17 cellular contexts compared by ENCODE assay signal in genomic region chr15:85673326-85673725, GRCh38.
DNase-seq lines count a peak whose midpoint lies in the region; ATAC-seq and TF ChIP-seq lines count a peak whose summit lies in the region.
"Had no signal": no experiment of that assay in that cellular context is flagged by ENCODE, and none has a peak within 500 bp of the region (broad histone marks: within the 10 kb centered on the region; RNA-seq: fewer than 3 reads in every experiment).

No MANE protein-coding gene starts in this region.

- H3K27ac Mint-ChIP-seq in activated CD8-positive, alpha-beta T cell treated with anti-CD3 and anti-CD28 coated beads for 36 hours: peak overlapping the region; percentile 36
- H3K27ac Mint-ChIP-seq in activated CD8-positive, alpha-beta T cell treated with anti-CD3 and anti-CD28 coated beads, Interleukin-2, amount 10 ng/mL, durations not matched to agents 7 days and 5 days: no peak overlapping the region
- H3K27ac Mint-ChIP-seq in mesothelial cell of epicardium: no peak overlapping the region

- H3K23ac ChIP-seq in mesenchymal stem cell (ENCODE audit: low read length in 2 of 2): no peak overlapping the region

- 95% methylated on average over 5 of the region's 5 CpGs for WGBS in mesenchymal stem cell
- WGBS in transverse colon (ENCODE audit: low coverage in 1 of 2), 2 donors: 92 to 100% methylated on average over 1 to 5 of the region's 5 CpGs

- no peak overlapping the region for H3K4me3 ChIP-seq in mesenchymal stem cell (ENCODE audit: insufficient read depth in 1 of 2, low read depth in 1 of 2, low read length in 2 of 2)
- no peak overlapping the region for H3K4me3 ChIP-seq in transverse colon
- H3K4me3 ChIP-seq: adrenal gland, ovary had no signal

- TF ChIP-seq POLR2A in transverse colon (IDR thresholded peaks at IDR 0.05): no peak

- H3K79me1 ChIP-seq in mesenchymal stem cell (replicated peaks; ENCODE audit: low read length, poor library complexity, severe bottlenecking): peaks cover 28% of the 10 kb centered on the region

- H3K4me1 ChIP-seq in mesenchymal stem cell (ENCODE audit: control insufficient read depth, insufficient read depth, low read depth, low read length) (no peaks in the 10 kb centered on the region), transverse colon (peaks cover 0 to 9% (median 6%) of the 10 kb centered on the region in 4 donors)

- H3K27me3 ChIP-seq in mesenchymal stem cell (ENCODE audit: control insufficient read depth in 1 of 2, insufficient read depth in 1 of 2, low read length in 2 of 2) (no peaks in the 10 kb centered on the region), transverse colon (no peaks in the 10 kb centered on the region)
- H3K27me3 ChIP-seq: adrenal gland, ovary had no signal

- no peak for ATAC-seq in activated CD8-positive, alpha-beta T cell treated with anti-CD3 and anti-CD28 coated beads for 36 hours
- ATAC-seq in activated CD8-positive, alpha-beta T cell treated with anti-CD3 and anti-CD28 coated beads, Interleukin-2, amount 10 ng/mL, durations not matched to agents 7 days and 5 days: no peak
- ATAC-seq in GM18861 (IDR thresholded peaks at IDR 0.05; ENCODE audit: unreplicated experiment) (no peak), HG02763 (IDR thresholded peaks at IDR 0.05; ENCODE audit: unreplicated experiment) (no peak)

- no peak overlapping the region for H3K4me3 Mint-ChIP-seq in activated CD8-positive, alpha-beta T cell treated with anti-CD3 and anti-CD28 coated beads for 36 hours
- no peak overlapping the region for H3K4me3 Mint-ChIP-seq in activated CD8-positive, alpha-beta T cell treated with anti-CD3 and anti-CD28 coated beads, Interleukin-2, amount 10 ng/mL, durations not matched to agents 7 days and 5 days
- no peak overlapping the region for H3K4me3 Mint-ChIP-seq in mesothelial cell of epicardium

- no peak overlapping the region for H2BK120ac ChIP-seq in mesenchymal stem cell (ENCODE audit: low read depth, low read length)

- H3K27ac ChIP-seq in mesenchymal stem cell (ENCODE audit: low read length, poor library complexity, severe bottlenecking) (no peak overlapping the region), transverse colon (peak overlapping the region; percentile 7 to 79 (median 40))
- H3K27ac ChIP-seq: ovary, WERI-Rb-1 had no signal

- in situ Hi-C loops in transverse colon (cut with MboI; ENCODE audit: low pct_ligation_motif_present in 1 of 4, low pct_unique_long_range_greater_than_20kb in 1 of 4, low sequenced_read_pairs in 3 of 4): no loop called here

- H3K4me1 Mint-ChIP-seq in activated CD8-positive, alpha-beta T cell treated with anti-CD3 and anti-CD28 coated beads for 36 hours (ENCODE audit: low read depth): peaks cover 31% of the 10 kb centered on the region
- H3K4me1 Mint-ChIP-seq in activated CD8-positive, alpha-beta T cell treated with anti-CD3 and anti-CD28 coated beads, Interleukin-2, amount 10 ng/mL, durations not matched to agents 7 days and 5 days (ENCODE audit: low read depth): peaks cover 2% of the 10 kb centered on the region
- peaks cover under 1% of the 10 kb centered on the region for H3K4me1 Mint-ChIP-seq in mesothelial cell of epicardium

- no peaks in the 10 kb centered on the region for H3K27me3 Mint-ChIP-seq in activated CD8-positive, alpha-beta T cell treated with anti-CD3 and anti-CD28 coated beads for 36 hours
- H3K27me3 Mint-ChIP-seq in activated CD8-positive, alpha-beta T cell treated with anti-CD3 and anti-CD28 coated beads, Interleukin-2, amount 10 ng/mL, durations not matched to agents 7 days and 5 days (ENCODE audit: low read depth): no peaks in the 10 kb centered on the region
- H3K27me3 Mint-ChIP-seq in mesothelial cell of epicardium (ENCODE audit: low read depth): no peaks in the 10 kb centered on the region

- POLR2A ChIA-PET in activated CD8-positive, alpha-beta T cell treated with anti-CD3 and anti-CD28 coated beads for 36 hours (lab: Charles Lee): interaction anchor here (0.8 to 1.6 kb wide), 2 partner anchors 10 to 14 kb away, joined by 3 read pairs; no protein-coding TSS in a partner anchor
- POLR2A ChIA-PET in activated CD8-positive, alpha-beta T cell treated with anti-CD3 and anti-CD28 coated beads, Interleukin-2, amount 10 ng/mL, durations not matched to agents 7 days and 5 days (lab: Charles Lee): interaction anchor here (0.7 to 1.2 kb wide), 2 partner anchors 18 to 49 kb away, joined by 3 read pairs; no protein-coding TSS in a partner anchor

- H2BK5ac ChIP-seq in mesenchymal stem cell (ENCODE audit: low read depth, low read length, poor library complexity, severe bottlenecking): no peak overlapping the region

- DNase-seq in activated CD8-positive, alpha-beta T cell treated with anti-CD3 and anti-CD28 coated beads for 36 hours: no peak
- DNase-seq in activated CD8-positive, alpha-beta T cell treated with anti-CD3 and anti-CD28 coated beads, Interleukin-2, amount 10 ng/mL, durations not matched to agents 7 days and 5 days: no peak
- DNase-seq in dedifferentiated amniotic fluid mesenchymal stem cell (ENCODE audit: extremely low spot score) (peak; percentile 81), mesenchymal stem cell (peak; percentile 41), transverse colon (no peak), mesothelial cell of epicardium (ENCODE audit: low spot score in 2 of 2, unreplicated experiment in 2 of 2) (no peak)
- DNase-seq: cortex of kidney; NCI-H187 treated with DMSO at 0.1 percent for 48 hours; NCI-H524 treated with DMSO at 0.1 percent for 48 hours; ovary; stimulated activated CD4-positive, alpha-beta T cell treated with anti-CD3 and anti-CD28 coated beads, Interleukin-15, amount 100 ng/mL, for 24 hours; SW 1271; trophoblast cell; WERI-Rb-1 had no signal

- peak overlapping the region; percentile 66 for H3K9ac ChIP-seq in mesenchymal stem cell (ENCODE audit: low read length)

- intact Hi-C loops in activated CD8-positive, alpha-beta T cell treated with anti-CD3 and anti-CD28 coated beads for 36 hours (cut with micrococcal nuclease): no loop called here
- intact Hi-C loops in transverse colon (cut with DNase I; ENCODE audit: low total_unique reads): no loop called here

- H3K18ac ChIP-seq in mesenchymal stem cell (ENCODE audit: low read depth in 1 of 2, low read length in 2 of 2): no peak overlapping the region

- H3K36me3 ChIP-seq in mesenchymal stem cell (ENCODE audit: control insufficient read depth in 1 of 2, insufficient read depth in 2 of 2, low read depth in 1 of 2, low read length in 2 of 2) (peaks cover 3 to 84% of the 10 kb centered on the region in 2 experiments), transverse colon (peaks cover 0 to 36% (median 7%) of the 10 kb centered on the region in 4 donors)
- H3K36me3 ChIP-seq: ovary had no signal

- no peak overlapping the region for H3K14ac ChIP-seq in mesenchymal stem cell (ENCODE audit: low read length in 2 of 2)

- no peak overlapping the region for H2BK15ac ChIP-seq in mesenchymal stem cell (ENCODE audit: low read depth, poor library complexity, severe bottlenecking)

- no peak overlapping the region for H4K91ac ChIP-seq in mesenchymal stem cell (ENCODE audit: low read length)

- TF ChIP-seq EP300 in transverse colon (IDR thresholded peaks at IDR 0.05; ENCODE audit: low read depth): no peak

- TF ChIP-seq CTCF in activated CD8-positive, alpha-beta T cell treated with anti-CD3 and anti-CD28 coated beads for 36 hours (IDR thresholded peaks at IDR 0.05): no peak
- TF ChIP-seq CTCF in transverse colon (IDR thresholded peaks at IDR 0.05): no peak
- no peak for TF ChIP-seq CTCF in mesothelial cell of epicardium (IDR thresholded peaks at IDR 0.05; ENCODE audit: unreplicated experiment)

- no peak overlapping the region for H4K8ac ChIP-seq in mesenchymal stem cell (ENCODE audit: low read length)

- H2AK5ac ChIP-seq in mesenchymal stem cell (ENCODE audit: low read length, severe bottlenecking): no peak overlapping the region

- no peaks in the 10 kb centered on the region for H3K9me3 ChIP-seq in mesenchymal stem cell (ENCODE audit: control insufficient read depth, low read length)
- no peaks in the 10 kb centered on the region for H3K9me3 ChIP-seq in transverse colon
- H3K9me3 ChIP-seq: adrenal gland, ovary had no signal

- H3K4me2 ChIP-seq in mesenchymal stem cell (ENCODE audit: low read length, poor library complexity, severe bottlenecking): no peak overlapping the region

- H3K36me3 Mint-ChIP-seq in activated CD8-positive, alpha-beta T cell treated with anti-CD3 and anti-CD28 coated beads for 36 hours (ENCODE audit: low read depth): peaks cover 40% of the 10 kb centered on the region
- H3K36me3 Mint-ChIP-seq in activated CD8-positive, alpha-beta T cell treated with anti-CD3 and anti-CD28 coated beads, Interleukin-2, amount 10 ng/mL, durations not matched to agents 7 days and 5 days (ENCODE audit: low read depth): peaks cover 50% of the 10 kb centered on the region
- H3K36me3 Mint-ChIP-seq in mesothelial cell of epicardium: peaks cover 26% of the 10 kb centered on the region

- H3K9me3 Mint-ChIP-seq in activated CD8-positive, alpha-beta T cell treated with anti-CD3 and anti-CD28 coated beads for 36 hours: no peaks in the 10 kb centered on the region
- H3K9me3 Mint-ChIP-seq in activated CD8-positive, alpha-beta T cell treated with anti-CD3 and anti-CD28 coated beads, Interleukin-2, amount 10 ng/mL, durations not matched to agents 7 days and 5 days (ENCODE audit: insufficient read depth): no peaks in the 10 kb centered on the region
- no peaks in the 10 kb centered on the region for H3K9me3 Mint-ChIP-seq in mesothelial cell of epicardium

- H2BK12ac ChIP-seq in mesenchymal stem cell (ENCODE audit: low read length in 2 of 2): no peak overlapping the region

- no peak overlapping the region for H2AFZ ChIP-seq in mesenchymal stem cell (ENCODE audit: low read depth, low read length)

- no peak overlapping the region for H3K4ac ChIP-seq in mesenchymal stem cell (ENCODE audit: low read depth in 1 of 2, low read length in 2 of 2)

- CTCF ChIA-PET in activated CD8-positive, alpha-beta T cell treated with anti-CD3 and anti-CD28 coated beads for 36 hours (lab: Charles Lee): interaction anchor here (1.2 to 1.6 kb wide), 2 partner anchors 10 to 14 kb away, joined by 3 to 4 read pairs; no protein-coding TSS in a partner anchor
- CTCF ChIA-PET in activated CD8-positive, alpha-beta T cell treated with anti-CD3 and anti-CD28 coated beads, Interleukin-2, amount 10 ng/mL, durations not matched to agents 7 days and 5 days (lab: Charles Lee): interaction anchor here (0.9 to 1.7 kb wide), 5 partner anchors 9 to 57 kb away, joined by 3 to 11 read pairs (median 5); no protein-coding TSS in a partner anchor

Comparison
In these comparisons a context has a peak if more than half of its experiments do, and no peak if none do; other contexts are left out.
1. DNase-seq: peak in dedifferentiated amniotic fluid mesenchymal stem cell (single experiment) and mesenchymal stem cell (single experiment); none in activated CD8-positive, alpha-beta T cell treated with anti-CD3 and anti-CD28 coated beads for 36 hours (single experiment), activated CD8-positive, alpha-beta T cell treated with anti-CD3 and anti-CD28 coated beads, Interleukin-2, amount 10 ng/mL, durations not matched to agents 7 days and 5 days (single experiment), transverse colon (single experiment) and mesothelial cell of epicardium (0 of 2).